1 cellular context compared by ENCODE assay signal in the genomic region with DNA sequence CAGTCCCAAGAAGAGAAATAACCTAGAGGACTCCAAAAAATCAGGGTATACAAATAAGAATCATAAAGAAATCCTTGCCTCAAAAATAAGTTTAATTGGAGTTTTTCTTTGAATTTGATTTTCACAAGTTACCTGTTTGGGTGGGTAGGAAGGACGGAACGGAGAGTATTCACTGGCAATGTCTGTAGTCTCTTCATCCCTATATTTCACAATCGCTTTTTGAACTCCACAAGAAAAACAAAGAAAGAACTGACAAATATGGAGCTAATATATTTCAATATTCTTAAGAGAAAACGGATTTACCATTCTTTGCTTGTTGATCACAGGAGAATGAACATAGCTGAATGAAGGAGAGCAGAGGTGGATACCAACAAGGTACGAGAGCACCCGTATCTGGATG.
TF ChIP-seq lines count a peak whose summit lies in the region.

No MANE protein-coding gene starts in this region.

TF ChIP-seq in WTC11, 78 proteins besides CTCF, POLR2A, EP300 and RAD21 (continued from another document):
- TF ChIP-seq, protein P1, sequence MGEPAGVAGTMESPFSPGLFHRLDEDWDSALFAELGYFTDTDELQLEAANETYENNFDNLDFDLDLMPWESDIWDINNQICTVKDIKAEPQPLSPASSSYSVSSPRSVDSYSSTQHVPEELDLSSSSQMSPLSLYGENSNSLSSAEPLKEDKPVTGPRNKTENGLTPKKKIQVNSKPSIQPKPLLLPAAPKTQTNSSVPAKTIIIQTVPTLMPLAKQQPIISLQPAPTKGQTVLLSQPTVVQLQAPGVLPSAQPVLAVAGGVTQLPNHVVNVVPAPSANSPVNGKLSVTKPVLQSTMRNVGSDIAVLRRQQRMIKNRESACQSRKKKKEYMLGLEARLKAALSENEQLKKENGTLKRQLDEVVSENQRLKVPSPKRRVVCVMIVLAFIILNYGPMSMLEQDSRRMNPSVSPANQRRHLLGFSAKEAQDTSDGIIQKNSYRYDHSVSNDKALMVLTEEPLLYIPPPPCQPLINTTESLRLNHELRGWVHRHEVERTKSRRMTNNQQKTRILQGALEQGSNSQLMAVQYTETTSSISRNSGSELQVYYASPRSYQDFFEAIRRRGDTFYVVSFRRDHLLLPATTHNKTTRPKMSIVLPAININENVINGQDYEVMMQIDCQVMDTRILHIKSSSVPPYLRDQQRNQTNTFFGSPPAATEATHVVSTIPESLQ (CRISPR knock-in tag; IDR thresholded peaks at IDR 0.05): no peak
- TF ChIP-seq SP1 (CRISPR knock-in tag; conservative IDR thresholded peaks at IDR 0.05) (no peak), TEAD1 (CRISPR knock-in tag; IDR thresholded peaks at IDR 0.05) (no peak), ZNF416 (CRISPR knock-in tag; IDR thresholded peaks at IDR 0.05) (no peak), GABPB1 (CRISPR knock-in tag; IDR thresholded peaks at IDR 0.05) (no peak), NR1H2 (CRISPR knock-in tag; IDR thresholded peaks at IDR 0.05) (no peak), CREM (CRISPR knock-in tag; IDR thresholded peaks at IDR 0.05) (no peak), TP53 (CRISPR knock-in tag; IDR thresholded peaks at IDR 0.05) (no peak), TEAD4 (CRISPR knock-in tag; IDR thresholded peaks at IDR 0.05) (no peak), ZNF219 (CRISPR knock-in tag; IDR thresholded peaks at IDR 0.05; ENCODE audit: borderline replicate concordance) (no peak)
- TF ChIP-seq, protein P2, sequence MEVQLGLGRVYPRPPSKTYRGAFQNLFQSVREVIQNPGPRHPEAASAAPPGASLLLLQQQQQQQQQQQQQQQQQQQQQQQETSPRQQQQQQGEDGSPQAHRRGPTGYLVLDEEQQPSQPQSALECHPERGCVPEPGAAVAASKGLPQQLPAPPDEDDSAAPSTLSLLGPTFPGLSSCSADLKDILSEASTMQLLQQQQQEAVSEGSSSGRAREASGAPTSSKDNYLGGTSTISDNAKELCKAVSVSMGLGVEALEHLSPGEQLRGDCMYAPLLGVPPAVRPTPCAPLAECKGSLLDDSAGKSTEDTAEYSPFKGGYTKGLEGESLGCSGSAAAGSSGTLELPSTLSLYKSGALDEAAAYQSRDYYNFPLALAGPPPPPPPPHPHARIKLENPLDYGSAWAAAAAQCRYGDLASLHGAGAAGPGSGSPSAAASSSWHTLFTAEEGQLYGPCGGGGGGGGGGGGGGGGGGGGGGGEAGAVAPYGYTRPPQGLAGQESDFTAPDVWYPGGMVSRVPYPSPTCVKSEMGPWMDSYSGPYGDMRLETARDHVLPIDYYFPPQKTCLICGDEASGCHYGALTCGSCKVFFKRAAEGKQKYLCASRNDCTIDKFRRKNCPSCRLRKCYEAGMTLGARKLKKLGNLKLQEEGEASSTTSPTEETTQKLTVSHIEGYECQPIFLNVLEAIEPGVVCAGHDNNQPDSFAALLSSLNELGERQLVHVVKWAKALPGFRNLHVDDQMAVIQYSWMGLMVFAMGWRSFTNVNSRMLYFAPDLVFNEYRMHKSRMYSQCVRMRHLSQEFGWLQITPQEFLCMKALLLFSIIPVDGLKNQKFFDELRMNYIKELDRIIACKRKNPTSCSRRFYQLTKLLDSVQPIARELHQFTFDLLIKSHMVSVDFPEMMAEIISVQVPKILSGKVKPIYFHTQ (CRISPR knock-in tag; IDR thresholded peaks at IDR 0.05): no peak
